ENCODE assay signal across 12 cellular contexts in the genomic region with DNA sequence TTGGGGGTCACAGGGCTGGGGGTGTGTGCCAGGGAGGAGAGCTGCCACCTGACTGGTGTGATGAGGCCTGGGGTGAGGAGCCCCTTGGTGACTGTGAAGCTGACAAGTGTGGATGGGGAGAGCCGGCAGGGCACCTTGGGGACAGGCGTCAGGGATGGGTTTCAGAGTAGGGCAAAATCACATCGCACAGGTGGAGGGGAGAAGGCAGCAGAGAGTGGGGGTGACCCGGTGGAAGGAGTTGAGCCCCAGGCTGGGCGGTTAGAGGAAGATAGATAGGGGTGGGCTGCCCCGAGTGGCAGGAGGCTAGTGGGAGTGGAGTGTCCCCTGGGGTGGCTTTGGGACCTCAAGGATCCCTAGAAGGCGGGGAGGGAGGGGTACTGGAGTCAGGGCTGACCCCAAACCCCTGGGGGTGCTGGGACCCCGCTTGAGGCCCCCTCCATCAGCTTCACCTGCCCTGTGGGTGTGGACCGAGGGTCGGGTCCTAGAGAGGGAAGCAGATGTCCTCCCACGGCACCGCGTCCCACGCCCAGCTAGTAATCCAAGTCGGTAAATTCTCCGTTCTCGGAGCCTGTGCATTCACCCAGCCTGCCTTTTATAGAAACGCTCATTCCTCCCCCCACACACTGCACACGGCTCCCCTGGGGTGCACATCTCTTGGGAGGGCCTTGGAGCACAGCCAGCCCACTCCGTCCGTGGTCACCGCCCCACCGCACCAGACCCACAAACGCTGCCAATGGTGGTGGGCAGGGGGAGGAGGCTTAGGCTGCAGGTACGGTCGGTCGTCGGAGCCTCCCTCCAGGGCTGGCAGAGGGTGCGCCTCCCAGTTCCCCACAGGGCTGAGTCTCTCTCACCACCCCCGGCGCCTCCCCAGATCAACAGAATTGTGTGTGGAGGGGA. TPM values are rescaled to one million over a fixed set of nuclear protein-coding genes. Genes with fewer than 3 reads are reported as not detected.
A peak's percentile ranks its signal among the peaks of the same experiment; 100 is the strongest.
DNase-seq lines count a peak whose midpoint lies in the region; ATAC-seq, FAIRE-seq and TF ChIP-seq lines count a peak whose summit lies in the region.
"Had no signal": no experiment of that assay in that cellular context is flagged by ENCODE, and none has a peak within 500 bp of the region (broad histone marks: within the 10 kb centered on the region; RNA-seq: fewer than 3 reads in every experiment).

No MANE protein-coding gene starts in this region.

- H3K4me1 Mint-ChIP-seq in GM23338, result peaks cover 13% of the 10 kb centered on the region
- peaks cover 25% of the 10 kb centered on the region for H3K4me1 Mint-ChIP-seq in central memory CD8-positive, alpha-beta T cell

- no peak overlapping the region for H2AFZ ChIP-seq in GM23338
- H2AFZ ChIP-seq in osteoblast (ENCODE audit: low read length), result no peak overlapping the region
- H2AFZ ChIP-seq: PC-9 had no signal

- peaks cover 26% of the 10 kb centered on the region for H3K27me3 Mint-ChIP-seq in GM23338 (ENCODE audit: insufficient read depth, low read depth, poor library complexity)
- H3K27me3 Mint-ChIP-seq in central memory CD8-positive, alpha-beta T cell, result peaks cover 10% of the 10 kb centered on the region

- H3K4me3 Mint-ChIP-seq in GM23338, result peak overlapping the region; percentile 19; the same call in 1 of the 3 replicates
- H3K4me3 Mint-ChIP-seq in central memory CD8-positive, alpha-beta T cell, result peak overlapping the region; percentile 65

- H3K4me2 ChIP-seq in GM23338 (no peak overlapping the region), osteoblast (ENCODE audit: insufficient read depth, low read length) (no peak overlapping the region)
- H3K4me2 ChIP-seq: PC-9 had no signal

- no peaks in the 10 kb centered on the region for H3K36me3 ChIP-seq in GM23338 (ENCODE audit: insufficient read depth)
- H3K36me3 ChIP-seq in osteoblast (ENCODE audit: insufficient read depth, low read length), result peaks cover 14% of the 10 kb centered on the region
- H3K36me3 ChIP-seq: cardiac muscle cell had no signal

- H3K27ac Mint-ChIP-seq in GM23338, result no peak overlapping the region
- H3K27ac Mint-ChIP-seq in central memory CD8-positive, alpha-beta T cell (ENCODE audit: low read depth), result peak overlapping the region; percentile 71

- no peaks in the 10 kb centered on the region for H3K9me2 ChIP-seq in GM23338 (ENCODE audit: insufficient read depth)

- H4K20me1 ChIP-seq in GM23338 (replicated peaks; ENCODE audit: insufficient read depth) (peaks cover 9% of the 10 kb centered on the region; the same call in 1 of the 2 replicates), osteoblast (ENCODE audit: insufficient read depth, low read length) (peaks cover 9% of the 10 kb centered on the region)

- no peaks in the 10 kb centered on the region for H3K9me3 ChIP-seq in osteoblast (ENCODE audit: low read depth, low read length)

- peaks cover 20% of the 10 kb centered on the region; the same call in 2 of the 3 replicates for H3K36me3 Mint-ChIP-seq in GM23338 (ENCODE audit: low read depth)
- peaks cover 27% of the 10 kb centered on the region for H3K36me3 Mint-ChIP-seq in central memory CD8-positive, alpha-beta T cell (ENCODE audit: insufficient read depth)

- H3K79me2 ChIP-seq in GM23338 (replicated peaks; ENCODE audit: insufficient read depth) (no peaks in the 10 kb centered on the region), osteoblast (ENCODE audit: insufficient read depth, low read length) (peaks cover 17% of the 10 kb centered on the region)

- peaks cover 31% of the 10 kb centered on the region for H3F3A ChIP-seq in GM23338 (replicated peaks; ENCODE audit: low read depth)

- no peaks in the 10 kb centered on the region for H3K9me3 Mint-ChIP-seq in GM23338
- H3K9me3 Mint-ChIP-seq in central memory CD8-positive, alpha-beta T cell, result no peaks in the 10 kb centered on the region

- H3K27ac ChIP-seq in GM23338 (ENCODE audit: low read depth) (no peak overlapping the region), osteoblast (ENCODE audit: low read depth, low read length) (no peak overlapping the region)
- H3K27ac ChIP-seq: cardiac muscle cell, PC-9 had no signal

- DNase-seq in GM23338 (ENCODE audit: low spot score), result no peak
- DNase-seq in central memory CD8-positive, alpha-beta T cell (ENCODE audit: low spot score in 2 of 2), result no peak
- DNase-seq in osteoblast (ENCODE audit: insufficient read length, low spot score, missing footprints), result peak; percentile 76
- no peak for DNase-seq in HTR-8/SVneo (ENCODE audit: insufficient read length, low spot score)
- DNase-seq in LoVo (ENCODE audit: low spot score), result no peak
- DNase-seq: Kasumi-1; NCI-H2171; PC-9; stimulated activated CD4-positive, alpha-beta T cell treated with anti-CD3 and anti-CD28 coated beads, Interleukin-2, amount 100 ng/mL, for 48 hours had no signal

- ATAC-seq in GM23338 (no peak), GM18858 (IDR thresholded peaks at IDR 0.05; ENCODE audit: unreplicated experiment) (no peak)
- ATAC-seq in central memory CD8-positive, alpha-beta T cell (replicated peaks; ENCODE audit: extremely low read depth, poor library complexity, severe bottlenecking), result no peak

- H3K27me3 ChIP-seq in GM23338 (ENCODE audit: insufficient read depth), result peaks cover 8% of the 10 kb centered on the region
- H3K27me3 ChIP-seq in osteoblast (ENCODE audit: insufficient read depth, low read length), result peaks cover 4% of the 10 kb centered on the region

- H3K4me3 ChIP-seq in GM23338, result no peak overlapping the region
- no peak overlapping the region for H3K4me3 ChIP-seq in osteoblast (ENCODE audit: insufficient read depth, low read length)
- H3K4me3 ChIP-seq: cardiac muscle cell, PC-9 had no signal

- H3K4me1 ChIP-seq in GM23338 (ENCODE audit: insufficient read depth) (peaks cover 4% of the 10 kb centered on the region; the same call in 1 of the 2 replicates), osteoblast (ENCODE audit: insufficient read depth, low read length) (peaks cover 29% of the 10 kb centered on the region)

- no peak for FAIRE-seq in HTR-8/SVneo (lab: Jason Lieb, UNC)

- TF ChIP-seq CTCF in GM23338 (conservative IDR thresholded peaks at IDR 0.05; ENCODE audit: low read depth in 2 of 2), result no peak
- no peak for TF ChIP-seq CTCF in osteoblast (IDR thresholded peaks at IDR 0.05; ENCODE audit: extremely low read depth, low read depth, low read length)

TF ChIP-seq in GM23338, 12 proteins besides CTCF, POLR2A, EP300 and RAD21 (continues in another document):
- TF ChIP-seq REST (IDR thresholded peaks at IDR 0.05; ENCODE audit: unreplicated experiment), result no peak
- no peak for TF ChIP-seq STAT1 (IDR thresholded peaks at IDR 0.05; ENCODE audit: unreplicated experiment)

RNA-seq across cellular contexts. Expression of gene CTXN1, which starts 2.4 kb away (rescaled TPM):
- total RNA-seq in GM23338 (2014; rRNA removed; shearing (Covaris generic)), result 52.4 and 53.1 TPM in 2 replicates
- polyA plus RNA-seq in GM23338 (2016; fragmentation: Nextera tagmentation; extraction: Ambion mirVana), result 22.3 and 22.5 TPM in 2 replicates
- total RNA-seq in osteoblast, result 1.5 and 2.5 TPM in 2 replicates

RNA-seq across cellular contexts. Expression of gene SNAPC2, which starts 3.4 kb away (rescaled TPM):
- total RNA-seq in GM23338 (2014; rRNA removed; shearing (Covaris generic)), result 17.2 and 25.1 TPM in 2 replicates
- polyA plus RNA-seq in GM23338 (2016; fragmentation: Nextera tagmentation; extraction: Ambion mirVana), result 16.4 and 17.1 TPM in 2 replicates
- 16.8 and 18.5 TPM in 2 replicates for total RNA-seq in osteoblast

RNA-seq across cellular contexts. Expression of gene TGFBR3L, which starts 8.9 kb away (rescaled TPM):
- total RNA-seq in GM23338 (2014; rRNA removed; shearing (Covaris generic)), result 1.7 and 5.6 TPM in 2 replicates
- 6.2 and 7.0 TPM in 2 replicates for polyA plus RNA-seq in GM23338 (2016; fragmentation: Nextera tagmentation; extraction: Ambion mirVana)
- under 0.01 TPM in 1 of 2 replicates, not detected in the other for total RNA-seq in osteoblast
- total RNA-seq: subcutaneous adipose tissue had no signal

RNA-seq across cellular contexts. Expression of gene MAP2K7, which starts 19.9 kb away (rescaled TPM):
- total RNA-seq in GM23338 (2014; rRNA removed; shearing (Covaris generic)), result 22.6 and 23.2 TPM in 2 replicates
- polyA plus RNA-seq in GM23338 (2016; fragmentation: Nextera tagmentation; extraction: Ambion mirVana), result 11.3 and 12.2 TPM in 2 replicates
- total RNA-seq in osteoblast, result 12.4 and 14.8 TPM in 2 replicates

RNA-seq across cellular contexts. Expression of gene TIMM44, which starts 19.9 kb away (rescaled TPM):
- total RNA-seq in GM23338 (2014; rRNA removed; shearing (Covaris generic)), result 121 and 125 TPM in 2 replicates
- 128 and 131 TPM in 2 replicates for polyA plus RNA-seq in GM23338 (2016; fragmentation: Nextera tagmentation; extraction: Ambion mirVana)
- total RNA-seq in osteoblast, result 52.5 and 55.4 TPM in 2 replicates

Comparison
In these comparisons a context has a peak if more than half of its experiments do, and no peak if none do; other contexts are left out.
1. RNA of gene CTXN1, which starts 2.4 kb away (total RNA-seq): 52.4 to 53.1 TPM in GM23338; 1.5 to 2.5 TPM in osteoblast; every median in the first group is over 10 times any median in the second.